ENCODE assay signal across 20 cellular contexts in the genomic region with DNA sequence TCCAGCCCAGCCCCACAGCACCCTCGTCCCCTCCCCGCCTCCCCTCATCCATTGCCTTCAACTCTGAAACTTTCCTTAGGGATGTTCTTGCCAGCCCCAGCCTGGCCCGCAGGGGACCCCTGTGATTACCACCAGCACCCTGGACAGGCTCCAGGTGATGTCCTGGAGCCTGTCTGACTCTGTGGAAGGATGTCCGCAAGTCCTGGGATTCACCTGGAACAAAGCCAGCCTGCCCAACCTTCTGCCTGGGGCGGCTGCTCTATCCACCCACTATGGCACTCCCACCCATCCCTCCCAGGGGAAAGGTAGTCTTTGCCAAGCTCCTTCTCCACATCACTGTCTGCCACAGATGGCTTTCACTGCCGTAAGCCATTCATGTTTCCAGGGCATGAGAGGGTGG.
"Had no signal": no experiment of that assay in that cellular context is flagged by ENCODE, and none has a peak within 500 bp of the region (broad histone marks: within the 10 kb centered on the region; RNA-seq: fewer than 3 reads in every experiment).

No MANE protein-coding gene starts in this region.

- H3K4me3 ChIP-seq: coronary artery, testis, vagina had no signal

- H3K9ac ChIP-seq: parathyroid adenoma had no signal

- H2AFZ ChIP-seq: parathyroid adenoma had no signal

- H3K27ac ChIP-seq: coronary artery, epithelial cell of prostate, parathyroid adenoma, testis, vagina had no signal

- H3K4me1 ChIP-seq: parathyroid adenoma, testis, vagina had no signal

- ATAC-seq: left ventricle myocardium superior had no signal

- H3K36me3 ChIP-seq: vagina had no signal

- DNase-seq: activated CD4-positive, alpha-beta memory T cell treated with anti-CD3 and anti-CD28 coated beads for 36 hours; activated CD4-positive, alpha-beta T cell treated with anti-CD3 and anti-CD28 coated beads for 48 hours; activated effector memory CD4-positive, alpha-beta T cell treated with Interleukin-2 at 50 U/mL for 16 hours; activated naive CD4-positive, alpha-beta T cell treated with anti-CD3 and anti-CD28 coated beads, Interleukin-2, amount 10 ng/mL, durations not matched to agents 7 days and 5 days; activated T-cell treated with anti-CD3 and anti-CD28 coated beads, Interleukin-2, amount 50 U/mL, for 48 hours; amygdala; cerebellar nuclear complex; left ventricle myocardium superior; mesenchymal stem cell; nephron progenitor cell; nucleus accumbens; stimulated activated CD4-positive, alpha-beta T cell treated with anti-CD3 and anti-CD28 coated beads, Interleukin-2, amount 100 ng/mL, for 48 hours; stimulated activated CD8-positive, alpha-beta memory T cell treated with anti-CD3 and anti-CD28 coated beads, Interleukin-4, amount 100 ng/mL, for 48 hours; stimulated activated naive CD4-positive, alpha-beta T cell; T-helper 2 cell; testis had no signal

- H3K79me2 ChIP-seq: parathyroid adenoma had no signal

- H3K27me3 ChIP-seq: testis, vagina had no signal

- H3K9me3 ChIP-seq: testis, vagina had no signal
